17 cellular contexts compared by ENCODE assay signal in genomic region chr10:131032329-131033165, GRCh38.
DNase-seq lines count a peak whose midpoint lies in the region; ATAC-seq, FAIRE-seq and TF ChIP-seq lines count a peak whose summit lies in the region.
"Had no signal": no experiment of that assay in that cellular context is flagged by ENCODE, and none has a peak within 500 bp of the region (broad histone marks: within the 10 kb centered on the region; RNA-seq: fewer than 3 reads in every experiment).

No MANE protein-coding gene starts in this region.

- peak overlapping the region; percentile 27; the same call in 1 of the 2 replicates for H2BK12ac ChIP-seq in H1 (ENCODE audit: low read depth, low read length)
- H2BK12ac ChIP-seq in neuronal stem cell (ENCODE audit: low read length): no peak overlapping the region

- H3K9ac ChIP-seq in H1 (replicated peaks in 1 of 4; ENCODE audit: extremely low read depth in 1 of 4, low read depth in 3 of 4, low read length in 3 of 4): no peak overlapping the region
- H3K9ac ChIP-seq in neuronal stem cell (ENCODE audit: low read depth, low read length, poor library complexity): no peak overlapping the region

- H3K36me3 ChIP-seq in H1 (ENCODE audit: control insufficient read depth in 2 of 4, insufficient read depth in 4 of 4, low read length in 3 of 4) (no peaks in the 10 kb centered on the region), neuronal stem cell (replicated peaks in 1 of 2; ENCODE audit: control insufficient read depth in 2 of 2, insufficient read depth in 2 of 2, low read length in 2 of 2) (no peaks in the 10 kb centered on the region), suprapubic skin (no peaks in the 10 kb centered on the region)

- CTCF ChIA-PET in H1 (lab: Charles Lee; ENCODE audit: partially characterized antibody): no interaction called here

- TF ChIP-seq CTCF in chondrocyte (IDR thresholded peaks at IDR 0.05) (no peak), H1 (IDR thresholded peaks at IDR 0.05; ENCODE audit: control extremely low read depth in 1 of 3, insufficient read depth in 1 of 3, low read depth in 1 of 3, low read length in 3 of 3) (no peak), suprapubic skin (IDR thresholded peaks at IDR 0.05) (no peak)

- H2AK5ac ChIP-seq in H1 (ENCODE audit: low read depth, low read length) (no peak overlapping the region; the same call in 1 of the 2 replicates), neuronal stem cell (ENCODE audit: low read depth, low read length) (peak overlapping the region; percentile 50)

- H2BK15ac ChIP-seq in H1 (ENCODE audit: low read length) (no peak overlapping the region), neuronal stem cell (ENCODE audit: low read length) (no peak overlapping the region)

- H2BK5ac ChIP-seq in H1 (ENCODE audit: low read depth, low read length) (no peak overlapping the region), neuronal stem cell (ENCODE audit: low read length) (no peak overlapping the region)

- H3K14ac ChIP-seq in H1 (ENCODE audit: insufficient read length) (no peak overlapping the region), neuronal stem cell (ENCODE audit: low read length) (no peak overlapping the region)

- no peak overlapping the region for H3K23ac ChIP-seq in H1 (ENCODE audit: insufficient read length)
- H3K23ac ChIP-seq in neuronal stem cell (ENCODE audit: low read depth, low read length, poor library complexity): no peak overlapping the region

- H3K4me1 Mint-ChIP-seq in chondrocyte (ENCODE audit: low read depth): no peaks in the 10 kb centered on the region
- H3K4me1 Mint-ChIP-seq: B cell had no signal

- no peak for FAIRE-seq in H1 (lab: Jason Lieb, UNC)
- FAIRE-seq: A204.1, GM12878, GM18507, H54, HTR-8/SVneo had no signal

- H4K8ac ChIP-seq in H1 (ENCODE audit: extremely low read depth, insufficient read depth, low read length) (0 out of 2 replicates have a peak overlapping the region, but pooled peaks have one; percentile 54), neuronal stem cell (ENCODE audit: low read depth, low read length) (no peak overlapping the region)

- H3K23me2 ChIP-seq in H1 (ENCODE audit: low read depth, low read length): no peaks in the 10 kb centered on the region

- POLR2A ChIA-PET in H1 (lab: Charles Lee; ENCODE audit: partially characterized antibody): no interaction called here

- H3K4me2 ChIP-seq in H1 (ENCODE audit: insufficient read depth in 1 of 2, low read depth in 2 of 2, low read length in 2 of 2) (no peak overlapping the region), neuronal stem cell (ENCODE audit: insufficient read depth, low read length, poor library complexity, severe bottlenecking) (no peak overlapping the region)

- no peaks in the 10 kb centered on the region for H3K36me3 Mint-ChIP-seq in chondrocyte (ENCODE audit: low read depth)

- no peak overlapping the region for H4K5ac ChIP-seq in H1 (ENCODE audit: insufficient read length, low read depth, low read length)

- H4K20me1 ChIP-seq in H1 (replicated peaks in 1 of 2; ENCODE audit: control insufficient read depth in 1 of 2, insufficient read depth in 2 of 2, low read length in 2 of 2): no peaks in the 10 kb centered on the region

- H3K27ac Mint-ChIP-seq in chondrocyte (ENCODE audit: unreplicated experiment): no peak overlapping the region
- H3K27ac Mint-ChIP-seq: B cell; CD4-positive, alpha-beta T cell had no signal

- no peak for TF ChIP-seq EP300 in H1 (IDR thresholded peaks at IDR 0.05; ENCODE audit: borderline replicate concordance in 1 of 2, low read depth in 2 of 2, low read length in 2 of 2)
- TF ChIP-seq EP300 in suprapubic skin (IDR thresholded peaks at IDR 0.05): no peak

- no peak overlapping the region for H2BK20ac ChIP-seq in H1 (ENCODE audit: low read length)

- peaks cover 25% of the 10 kb centered on the region for H3K9me3 Mint-ChIP-seq in chondrocyte (ENCODE audit: low read depth)
- H3K9me3 Mint-ChIP-seq: CD4-positive, alpha-beta T cell had no signal

- WGBS in H1 (ENCODE audit: extremely low coverage in 1 of 2, insufficient coverage in 1 of 2, insufficient read length in 1 of 2, insufficient replicate concordance in 2 of 2, low coverage in 1 of 2, low lambda C conversion rate in 2 of 2, missing lambda C conversion rate in 1 of 2), 2 experiments: 94% methylated on average over 26 of the region's 26 CpGs; no CpG with 5 or more reads in 1 of the 2 experiments
- no CpG with 5 or more reads among the region's 26 CpGs for WGBS in neuronal stem cell (ENCODE audit: extremely low coverage in 2 of 2, insufficient read length in 2 of 2, insufficient replicate concordance in 1 of 2), 2 donors
- 90% methylated on average over 25 of the region's 26 CpGs for WGBS in suprapubic skin

- H3K27ac ChIP-seq in H1 (ENCODE audit: low read depth, low read length) (no peak overlapping the region), neuronal stem cell (replicated peaks; ENCODE audit: low read length) (no peak overlapping the region), suprapubic skin (no peak overlapping the region)

- no peak for TF ChIP-seq POLR2A in H1 (IDR thresholded peaks at IDR 0.05; ENCODE audit: control extremely low read depth in 1 of 2, low read depth in 2 of 2, low read length in 2 of 2)
- no peak for TF ChIP-seq POLR2A in suprapubic skin (IDR thresholded peaks at IDR 0.05)

- H3K4me3 ChIP-seq in H1 (ENCODE audit: extremely low read depth in 1 of 4, insufficient read depth in 2 of 4, low read depth in 3 of 4, low read length in 4 of 4) (no peak overlapping the region), neuronal stem cell (ENCODE audit: low read length in 2 of 2) (no peak overlapping the region), suprapubic skin (no peak overlapping the region)
- H3K4me3 ChIP-seq: GM12878 had no signal

- no peak overlapping the region for H2AFZ ChIP-seq in H1 (ENCODE audit: low read length)
- no peak overlapping the region for H2AFZ ChIP-seq in neuronal stem cell (ENCODE audit: low read length)

- H3K18ac ChIP-seq in H1 (ENCODE audit: extremely low read depth, low read length) (no peak overlapping the region), neuronal stem cell (ENCODE audit: low read length) (no peak overlapping the region)

- H3K9me3 ChIP-seq in H1 (ENCODE audit: insufficient read depth in 2 of 2, low read depth in 1 of 2, low read length in 1 of 2): no peaks in the 10 kb centered on the region
- no peaks in the 10 kb centered on the region for H3K9me3 ChIP-seq in neuronal stem cell (replicated peaks in 1 of 2; ENCODE audit: control insufficient read depth in 2 of 2, insufficient read depth in 1 of 2, low read depth in 1 of 2, low read length in 2 of 2)
- H3K9me3 ChIP-seq in suprapubic skin: no peaks in the 10 kb centered on the region

- TF ChIP-seq RAD21 in H1 (IDR thresholded peaks at IDR 0.05 in 1 of 2, conservative IDR thresholded peaks at IDR 0.05 in 1 of 2; ENCODE audit: low read depth in 2 of 2, low read length in 2 of 2): no peak

- no peaks in the 10 kb centered on the region for H3K79me2 ChIP-seq in H1 (ENCODE audit: control insufficient read depth in 1 of 2, insufficient read depth in 2 of 2, low read length in 2 of 2)

- H3K4me3 Mint-ChIP-seq in chondrocyte (ENCODE audit: unreplicated experiment): no peak overlapping the region
- H3K4me3 Mint-ChIP-seq: B cell; CD4-positive, alpha-beta T cell had no signal

- no peaks in the 10 kb centered on the region for H3K79me1 ChIP-seq in H1 (ENCODE audit: low read depth, low read length)
- no peaks in the 10 kb centered on the region for H3K79me1 ChIP-seq in neuronal stem cell (ENCODE audit: low read depth, low read length)

- H4K91ac ChIP-seq in H1 (replicated peaks; ENCODE audit: insufficient read length, low read length): no peak overlapping the region
- H4K91ac ChIP-seq in neuronal stem cell (ENCODE audit: low read depth, low read length, poor library complexity): no peak overlapping the region

- peaks cover 0 to 3% (median 0%) of the 10 kb centered on the region in 4 experiments; a peak in 2 of 7 replicates for H3K27me3 ChIP-seq in H1 (replicated peaks in 1 of 4; ENCODE audit: control insufficient read depth in 3 of 4, extremely low read depth in 1 of 4, insufficient read depth in 3 of 4, low read length in 3 of 4)
- H3K27me3 ChIP-seq in neuronal stem cell (ENCODE audit: control insufficient read depth in 3 of 3, insufficient read depth in 3 of 3, low read depth in 1 of 3, low read length in 3 of 3): no peaks in the 10 kb centered on the region
- H3K27me3 ChIP-seq in suprapubic skin: peaks cover 10% of the 10 kb centered on the region

- DNase-seq in chondrocyte (ENCODE audit: low spot score) (peak; percentile 63), H1 (ENCODE audit: low read depth in 1 of 2, low spot score in 2 of 2) (no peak), neuronal stem cell (ENCODE audit: low spot score) (no peak), suprapubic skin (ENCODE audit: low spot score in 2 of 2) (peak; percentile 34 to 72), NCI-H774 (lab: John Stamatoyannopoulos, UW) (no peak), DMS79 (lab: John Stamatoyannopoulos, UW) (no peak)
- DNase-seq: C1 segment of cervical spinal cord; Calu3; CD4-positive, alpha-beta T cell; DMS 273 treated with DMSO at 0.1 percent for 48 hours had no signal

- no peak overlapping the region for H3K56ac ChIP-seq in H1 (replicated peaks; ENCODE audit: insufficient read length, low read depth, low read length)

- ATAC-seq in HG03196 (IDR thresholded peaks at IDR 0.05; ENCODE audit: unreplicated experiment): no peak
- ATAC-seq: GM12878 had no signal

- peaks cover 0 to 5% (median 0%) of the 10 kb centered on the region in 4 experiments; a peak in 2 of 7 replicates for H3K4me1 ChIP-seq in H1 (replicated peaks in 1 of 4; ENCODE audit: control insufficient read depth in 3 of 4, insufficient read depth in 4 of 4, low read length in 3 of 4)
- peaks cover 0 to 5% of the 10 kb centered on the region in 2 donors for H3K4me1 ChIP-seq in neuronal stem cell (ENCODE audit: control insufficient read depth in 2 of 2, insufficient read depth in 1 of 2, low read depth in 1 of 2, low read length in 2 of 2)
- no peaks in the 10 kb centered on the region for H3K4me1 ChIP-seq in suprapubic skin

- H3K27me3 Mint-ChIP-seq in chondrocyte (ENCODE audit: low read depth): no peaks in the 10 kb centered on the region
- H3K27me3 Mint-ChIP-seq: B cell; CD4-positive, alpha-beta T cell had no signal

- H2BK120ac ChIP-seq in H1 (replicated peaks; ENCODE audit: low read depth, low read length) (no peak overlapping the region), neuronal stem cell (ENCODE audit: low read depth, low read length) (no peak overlapping the region)

- no peak overlapping the region for H3K4ac ChIP-seq in H1 (replicated peaks; ENCODE audit: insufficient read length, low read depth, low read length)
- no peak overlapping the region for H3K4ac ChIP-seq in neuronal stem cell (ENCODE audit: low read length)

TF ChIP-seq in H1, 55 proteins besides CTCF, POLR2A, EP300 and RAD21 (continues in another document):
- no peak for TF ChIP-seq ZNF274 (IDR thresholded peaks at IDR 0.05; ENCODE audit: borderline replicate concordance, extremely low read depth, low read length)
- TF ChIP-seq SP4 (IDR thresholded peaks at IDR 0.05; ENCODE audit: low read length): no peak
- no peak for TF ChIP-seq CREB1 (IDR thresholded peaks at IDR 0.05)
- no peak for TF ChIP-seq CHD2 (IDR thresholded peaks at IDR 0.05; ENCODE audit: low read length)
- TF ChIP-seq SP1 (IDR thresholded peaks at IDR 0.05; ENCODE audit: low read depth, low read length): no peak
- TF ChIP-seq BCL11A (IDR thresholded peaks at IDR 0.05; ENCODE audit: low read depth in 2 of 2, low read length in 2 of 2): no peak

Comparison
In these comparisons a context has a peak if more than half of its experiments do, and no peak if none do; other contexts are left out.
1. DNase-seq: peak in chondrocyte (single experiment) and suprapubic skin (2 of 2); none in H1 (0 of 2), neuronal stem cell (single experiment), NCI-H774 (single experiment) and DMS79 (single experiment).